1 cellular context compared by ENCODE assay signal in the genomic region with DNA sequence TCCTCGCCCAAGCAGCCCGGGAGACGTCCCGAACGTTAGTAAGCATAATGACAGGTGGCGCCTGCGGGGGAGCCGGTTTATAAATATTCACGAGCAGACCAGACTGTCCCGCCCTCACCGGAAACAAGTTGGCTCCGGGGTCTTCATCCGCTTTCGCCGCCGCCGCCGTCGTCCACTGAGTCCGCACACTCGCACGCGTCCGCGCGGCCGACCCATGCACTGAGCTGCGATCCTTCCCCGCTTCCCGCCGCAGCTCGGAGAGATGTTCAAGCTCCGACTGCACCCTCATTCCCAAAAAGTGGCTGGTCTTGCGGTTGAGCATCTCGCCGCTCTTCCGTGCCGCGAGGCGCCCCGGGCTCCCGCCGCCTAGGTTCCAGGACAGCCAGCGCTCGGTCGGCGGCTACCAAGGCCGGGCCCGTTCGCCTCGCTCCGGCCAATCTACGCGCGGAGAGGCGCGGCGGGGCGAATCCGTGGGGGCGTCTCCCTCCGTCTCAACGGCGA.
TF ChIP-seq lines count a peak whose summit lies in the region.

No MANE protein-coding gene starts in this region.

TF ChIP-seq in K562, 482 proteins besides CTCF, POLR2A, EP300 and RAD21 (continues in another document):
- TF ChIP-seq, protein P1, sequence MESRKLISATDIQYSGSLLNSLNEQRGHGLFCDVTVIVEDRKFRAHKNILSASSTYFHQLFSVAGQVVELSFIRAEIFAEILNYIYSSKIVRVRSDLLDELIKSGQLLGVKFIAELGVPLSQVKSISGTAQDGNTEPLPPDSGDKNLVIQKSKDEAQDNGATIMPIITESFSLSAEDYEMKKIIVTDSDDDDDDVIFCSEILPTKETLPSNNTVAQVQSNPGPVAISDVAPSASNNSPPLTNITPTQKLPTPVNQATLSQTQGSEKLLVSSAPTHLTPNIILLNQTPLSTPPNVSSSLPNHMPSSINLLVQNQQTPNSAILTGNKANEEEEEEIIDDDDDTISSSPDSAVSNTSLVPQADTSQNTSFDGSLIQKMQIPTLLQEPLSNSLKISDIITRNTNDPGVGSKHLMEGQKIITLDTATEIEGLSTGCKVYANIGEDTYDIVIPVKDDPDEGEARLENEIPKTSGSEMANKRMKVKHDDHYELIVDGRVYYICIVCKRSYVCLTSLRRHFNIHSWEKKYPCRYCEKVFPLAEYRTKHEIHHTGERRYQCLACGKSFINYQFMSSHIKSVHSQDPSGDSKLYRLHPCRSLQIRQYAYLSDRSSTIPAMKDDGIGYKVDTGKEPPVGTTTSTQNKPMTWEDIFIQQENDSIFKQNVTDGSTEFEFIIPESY (CRISPR knock-in tag; IDR thresholded peaks at IDR 0.05): peak; percentile 66
- no peak for TF ChIP-seq ZNF212 (CRISPR knock-in tag; IDR thresholded peaks at IDR 0.05)
- peak; percentile 55 for TF ChIP-seq TAF1 (IDR thresholded peaks at IDR 0.05; ENCODE audit: control insufficient read depth, extremely low read depth, insufficient read depth, low read length, severe bottlenecking)
- TF ChIP-seq, protein P2, sequence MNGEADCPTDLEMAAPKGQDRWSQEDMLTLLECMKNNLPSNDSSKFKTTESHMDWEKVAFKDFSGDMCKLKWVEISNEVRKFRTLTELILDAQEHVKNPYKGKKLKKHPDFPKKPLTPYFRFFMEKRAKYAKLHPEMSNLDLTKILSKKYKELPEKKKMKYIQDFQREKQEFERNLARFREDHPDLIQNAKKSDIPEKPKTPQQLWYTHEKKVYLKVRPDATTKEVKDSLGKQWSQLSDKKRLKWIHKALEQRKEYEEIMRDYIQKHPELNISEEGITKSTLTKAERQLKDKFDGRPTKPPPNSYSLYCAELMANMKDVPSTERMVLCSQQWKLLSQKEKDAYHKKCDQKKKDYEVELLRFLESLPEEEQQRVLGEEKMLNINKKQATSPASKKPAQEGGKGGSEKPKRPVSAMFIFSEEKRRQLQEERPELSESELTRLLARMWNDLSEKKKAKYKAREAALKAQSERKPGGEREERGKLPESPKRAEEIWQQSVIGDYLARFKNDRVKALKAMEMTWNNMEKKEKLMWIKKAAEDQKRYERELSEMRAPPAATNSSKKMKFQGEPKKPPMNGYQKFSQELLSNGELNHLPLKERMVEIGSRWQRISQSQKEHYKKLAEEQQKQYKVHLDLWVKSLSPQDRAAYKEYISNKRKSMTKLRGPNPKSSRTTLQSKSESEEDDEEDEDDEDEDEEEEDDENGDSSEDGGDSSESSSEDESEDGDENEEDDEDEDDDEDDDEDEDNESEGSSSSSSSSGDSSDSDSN (IDR thresholded peaks at IDR 0.05; ENCODE audit: borderline replicate concordance in 1 of 2, low read depth in 2 of 2, low read length in 2 of 2): peak in 1 of 2 experiments; percentile 61; a peak in 1 of 4 replicates
- peak; percentile 46 for TF ChIP-seq PHF20 (IDR thresholded peaks at IDR 0.05; ENCODE audit: partially characterized antibody)
- TF ChIP-seq, protein P3, sequence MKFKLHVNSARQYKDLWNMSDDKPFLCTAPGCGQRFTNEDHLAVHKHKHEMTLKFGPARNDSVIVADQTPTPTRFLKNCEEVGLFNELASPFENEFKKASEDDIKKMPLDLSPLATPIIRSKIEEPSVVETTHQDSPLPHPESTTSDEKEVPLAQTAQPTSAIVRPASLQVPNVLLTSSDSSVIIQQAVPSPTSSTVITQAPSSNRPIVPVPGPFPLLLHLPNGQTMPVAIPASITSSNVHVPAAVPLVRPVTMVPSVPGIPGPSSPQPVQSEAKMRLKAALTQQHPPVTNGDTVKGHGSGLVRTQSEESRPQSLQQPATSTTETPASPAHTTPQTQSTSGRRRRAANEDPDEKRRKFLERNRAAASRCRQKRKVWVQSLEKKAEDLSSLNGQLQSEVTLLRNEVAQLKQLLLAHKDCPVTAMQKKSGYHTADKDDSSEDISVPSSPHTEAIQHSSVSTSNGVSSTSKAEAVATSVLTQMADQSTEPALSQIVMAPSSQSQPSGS (CRISPR knock-in tag; IDR thresholded peaks at IDR 0.05): no peak
- 0 out of 2 replicates have a peak, but pooled peaks have one; percentile 21 for TF ChIP-seq KLF13 (tag; IDR thresholded peaks at IDR 0.05; ENCODE audit: borderline replicate concordance, low read depth)
- peak; percentile 41; the same call in 1 of the 2 replicates for TF ChIP-seq PHF21A (IDR thresholded peaks at IDR 0.05; ENCODE audit: borderline replicate concordance, low read depth)
- no peak for TF ChIP-seq TARDBP (IDR thresholded peaks at IDR 0.05)
- TF ChIP-seq, protein P4, sequence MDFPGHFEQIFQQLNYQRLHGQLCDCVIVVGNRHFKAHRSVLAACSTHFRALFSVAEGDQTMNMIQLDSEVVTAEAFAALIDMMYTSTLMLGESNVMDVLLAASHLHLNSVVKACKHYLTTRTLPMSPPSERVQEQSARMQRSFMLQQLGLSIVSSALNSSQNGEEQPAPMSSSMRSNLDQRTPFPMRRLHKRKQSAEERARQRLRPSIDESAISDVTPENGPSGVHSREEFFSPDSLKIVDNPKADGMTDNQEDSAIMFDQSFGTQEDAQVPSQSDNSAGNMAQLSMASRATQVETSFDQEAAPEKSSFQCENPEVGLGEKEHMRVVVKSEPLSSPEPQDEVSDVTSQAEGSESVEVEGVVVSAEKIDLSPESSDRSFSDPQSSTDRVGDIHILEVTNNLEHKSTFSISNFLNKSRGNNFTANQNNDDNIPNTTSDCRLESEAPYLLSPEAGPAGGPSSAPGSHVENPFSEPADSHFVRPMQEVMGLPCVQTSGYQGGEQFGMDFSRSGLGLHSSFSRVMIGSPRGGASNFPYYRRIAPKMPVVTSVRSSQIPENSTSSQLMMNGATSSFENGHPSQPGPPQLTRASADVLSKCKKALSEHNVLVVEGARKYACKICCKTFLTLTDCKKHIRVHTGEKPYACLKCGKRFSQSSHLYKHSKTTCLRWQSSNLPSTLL (IDR thresholded peaks at IDR 0.05): peak; percentile 74; the same call in 1 of the 2 replicates
- 0 out of 2 replicates have a peak, but pooled peaks have one; percentile 41 for TF ChIP-seq L3MBTL2 (IDR thresholded peaks at IDR 0.05)
- TF ChIP-seq, protein P5, sequence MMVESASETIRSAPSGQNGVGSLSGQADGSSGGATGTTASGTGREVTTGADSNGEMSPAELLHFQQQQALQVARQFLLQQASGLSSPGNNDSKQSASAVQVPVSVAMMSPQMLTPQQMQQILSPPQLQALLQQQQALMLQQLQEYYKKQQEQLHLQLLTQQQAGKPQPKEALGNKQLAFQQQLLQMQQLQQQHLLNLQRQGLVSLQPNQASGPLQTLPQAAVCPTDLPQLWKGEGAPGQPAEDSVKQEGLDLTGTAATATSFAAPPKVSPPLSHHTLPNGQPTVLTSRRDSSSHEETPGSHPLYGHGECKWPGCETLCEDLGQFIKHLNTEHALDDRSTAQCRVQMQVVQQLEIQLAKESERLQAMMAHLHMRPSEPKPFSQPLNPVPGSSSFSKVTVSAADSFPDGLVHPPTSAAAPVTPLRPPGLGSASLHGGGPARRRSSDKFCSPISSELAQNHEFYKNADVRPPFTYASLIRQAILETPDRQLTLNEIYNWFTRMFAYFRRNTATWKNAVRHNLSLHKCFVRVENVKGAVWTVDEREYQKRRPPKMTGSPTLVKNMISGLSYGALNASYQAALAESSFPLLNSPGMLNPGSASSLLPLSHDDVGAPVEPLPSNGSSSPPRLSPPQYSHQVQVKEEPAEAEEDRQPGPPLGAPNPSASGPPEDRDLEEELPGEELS (CRISPR knock-in tag; IDR thresholded peaks at IDR 0.05; ENCODE audit: borderline replicate concordance): 0 out of 2 replicates have a peak, but pooled peaks have one; percentile 52
- 0 out of 2 replicates have a peak, but pooled peaks have one; percentile 18 for TF ChIP-seq KDM2B (CRISPR knock-in tag; IDR thresholded peaks at IDR 0.05)
- peak; percentile 57 for TF ChIP-seq EGR1 (conservative IDR thresholded peaks at IDR 0.05)
- TF ChIP-seq, protein P6, sequence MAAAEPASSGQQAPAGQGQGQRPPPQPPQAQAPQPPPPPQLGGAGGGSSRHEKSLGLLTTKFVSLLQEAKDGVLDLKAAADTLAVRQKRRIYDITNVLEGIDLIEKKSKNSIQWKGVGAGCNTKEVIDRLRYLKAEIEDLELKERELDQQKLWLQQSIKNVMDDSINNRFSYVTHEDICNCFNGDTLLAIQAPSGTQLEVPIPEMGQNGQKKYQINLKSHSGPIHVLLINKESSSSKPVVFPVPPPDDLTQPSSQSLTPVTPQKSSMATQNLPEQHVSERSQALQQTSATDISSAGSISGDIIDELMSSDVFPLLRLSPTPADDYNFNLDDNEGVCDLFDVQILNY (CRISPR knock-in tag; IDR thresholded peaks at IDR 0.05): peak; percentile 47; the same call in 1 of the 2 replicates
- TF ChIP-seq, protein P7, sequence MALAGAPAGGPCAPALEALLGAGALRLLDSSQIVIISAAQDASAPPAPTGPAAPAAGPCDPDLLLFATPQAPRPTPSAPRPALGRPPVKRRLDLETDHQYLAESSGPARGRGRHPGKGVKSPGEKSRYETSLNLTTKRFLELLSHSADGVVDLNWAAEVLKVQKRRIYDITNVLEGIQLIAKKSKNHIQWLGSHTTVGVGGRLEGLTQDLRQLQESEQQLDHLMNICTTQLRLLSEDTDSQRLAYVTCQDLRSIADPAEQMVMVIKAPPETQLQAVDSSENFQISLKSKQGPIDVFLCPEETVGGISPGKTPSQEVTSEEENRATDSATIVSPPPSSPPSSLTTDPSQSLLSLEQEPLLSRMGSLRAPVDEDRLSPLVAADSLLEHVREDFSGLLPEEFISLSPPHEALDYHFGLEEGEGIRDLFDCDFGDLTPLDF (CRISPR knock-in tag; IDR thresholded peaks at IDR 0.05): 0 out of 2 replicates have a peak, but pooled peaks have one; percentile 0
- TF ChIP-seq ETV5 (CRISPR knock-in tag; IDR thresholded peaks at IDR 0.05; ENCODE audit: low read depth): peak; percentile 82
- peak; percentile 71; the same call in 1 of the 2 replicates for TF ChIP-seq ZNF232 (CRISPR knock-in tag; IDR thresholded peaks at IDR 0.05)
- TF ChIP-seq CXXC5 (CRISPR knock-in tag; IDR thresholded peaks at IDR 0.05): peak; percentile 52
- TF ChIP-seq, protein P8, sequence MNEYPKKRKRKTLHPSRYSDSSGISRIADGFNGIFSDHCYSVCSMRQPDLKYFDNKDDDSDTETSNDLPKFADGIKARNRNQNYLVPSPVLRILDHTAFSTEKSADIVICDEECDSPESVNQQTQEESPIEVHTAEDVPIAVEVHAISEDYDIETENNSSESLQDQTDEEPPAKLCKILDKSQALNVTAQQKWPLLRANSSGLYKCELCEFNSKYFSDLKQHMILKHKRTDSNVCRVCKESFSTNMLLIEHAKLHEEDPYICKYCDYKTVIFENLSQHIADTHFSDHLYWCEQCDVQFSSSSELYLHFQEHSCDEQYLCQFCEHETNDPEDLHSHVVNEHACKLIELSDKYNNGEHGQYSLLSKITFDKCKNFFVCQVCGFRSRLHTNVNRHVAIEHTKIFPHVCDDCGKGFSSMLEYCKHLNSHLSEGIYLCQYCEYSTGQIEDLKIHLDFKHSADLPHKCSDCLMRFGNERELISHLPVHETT (CRISPR knock-in tag; conservative IDR thresholded peaks at IDR 0.05 in 1 of 2, IDR thresholded peaks at IDR 0.05 in 1 of 2): 0 out of 4 replicates have a peak, but pooled peaks of 1 of the 2 experiments have one; percentile 54
- TF ChIP-seq SMAD1 (IDR thresholded peaks at IDR 0.05; ENCODE audit: low read depth, low read length, partially characterized antibody): no peak
- TF ChIP-seq ZNF197 (CRISPR knock-in tag; IDR thresholded peaks at IDR 0.05; ENCODE audit: low read depth): 0 out of 2 replicates have a peak, but pooled peaks have one; percentile 6
- TF ChIP-seq ZNF224 (CRISPR knock-in tag; IDR thresholded peaks at IDR 0.05): 0 out of 2 replicates have a peak, but pooled peaks have one; percentile 43
- TF ChIP-seq SIN3A (IDR thresholded peaks at IDR 0.05; ENCODE audit: borderline replicate concordance in 2 of 2, control insufficient read depth in 1 of 2, low read depth in 2 of 2, low read length in 2 of 2): peak in 1 of 2 experiments; percentile 12; a peak in 2 of 4 replicates
- TF ChIP-seq, protein P9, sequence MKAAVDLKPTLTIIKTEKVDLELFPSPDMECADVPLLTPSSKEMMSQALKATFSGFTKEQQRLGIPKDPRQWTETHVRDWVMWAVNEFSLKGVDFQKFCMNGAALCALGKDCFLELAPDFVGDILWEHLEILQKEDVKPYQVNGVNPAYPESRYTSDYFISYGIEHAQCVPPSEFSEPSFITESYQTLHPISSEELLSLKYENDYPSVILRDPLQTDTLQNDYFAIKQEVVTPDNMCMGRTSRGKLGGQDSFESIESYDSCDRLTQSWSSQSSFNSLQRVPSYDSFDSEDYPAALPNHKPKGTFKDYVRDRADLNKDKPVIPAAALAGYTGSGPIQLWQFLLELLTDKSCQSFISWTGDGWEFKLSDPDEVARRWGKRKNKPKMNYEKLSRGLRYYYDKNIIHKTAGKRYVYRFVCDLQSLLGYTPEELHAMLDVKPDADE (conservative IDR thresholded peaks at IDR 0.05; ENCODE audit: control insufficient read depth, low read depth, low read length): peak; percentile 41; the same call in 1 of the 2 replicates
- TF ChIP-seq HMGN3 (IDR thresholded peaks at IDR 0.05; ENCODE audit: borderline replicate concordance, extremely low read depth, insufficient read length, low read depth, low read length): peak; percentile 82
- TF ChIP-seq KAT8 (IDR thresholded peaks at IDR 0.05; ENCODE audit: low read depth): no peak
- TF ChIP-seq, protein P10, sequence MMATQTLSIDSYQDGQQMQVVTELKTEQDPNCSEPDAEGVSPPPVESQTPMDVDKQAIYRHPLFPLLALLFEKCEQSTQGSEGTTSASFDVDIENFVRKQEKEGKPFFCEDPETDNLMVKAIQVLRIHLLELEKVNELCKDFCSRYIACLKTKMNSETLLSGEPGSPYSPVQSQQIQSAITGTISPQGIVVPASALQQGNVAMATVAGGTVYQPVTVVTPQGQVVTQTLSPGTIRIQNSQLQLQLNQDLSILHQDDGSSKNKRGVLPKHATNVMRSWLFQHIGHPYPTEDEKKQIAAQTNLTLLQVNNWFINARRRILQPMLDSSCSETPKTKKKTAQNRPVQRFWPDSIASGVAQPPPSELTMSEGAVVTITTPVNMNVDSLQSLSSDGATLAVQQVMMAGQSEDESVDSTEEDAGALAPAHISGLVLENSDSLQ (IDR thresholded peaks at IDR 0.05): no peak
- peak; percentile 29; the same call in 1 of the 2 replicates for TF ChIP-seq DPF2 (IDR thresholded peaks at IDR 0.05)
- TF ChIP-seq, protein P11, sequence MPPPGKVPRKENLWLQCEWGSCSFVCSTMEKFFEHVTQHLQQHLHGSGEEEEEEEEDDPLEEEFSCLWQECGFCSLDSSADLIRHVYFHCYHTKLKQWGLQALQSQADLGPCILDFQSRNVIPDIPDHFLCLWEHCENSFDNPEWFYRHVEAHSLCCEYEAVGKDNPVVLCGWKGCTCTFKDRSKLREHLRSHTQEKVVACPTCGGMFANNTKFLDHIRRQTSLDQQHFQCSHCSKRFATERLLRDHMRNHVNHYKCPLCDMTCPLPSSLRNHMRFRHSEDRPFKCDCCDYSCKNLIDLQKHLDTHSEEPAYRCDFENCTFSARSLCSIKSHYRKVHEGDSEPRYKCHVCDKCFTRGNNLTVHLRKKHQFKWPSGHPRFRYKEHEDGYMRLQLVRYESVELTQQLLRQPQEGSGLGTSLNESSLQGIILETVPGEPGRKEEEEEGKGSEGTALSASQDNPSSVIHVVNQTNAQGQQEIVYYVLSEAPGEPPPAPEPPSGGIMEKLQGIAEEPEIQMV (tag; conservative IDR thresholded peaks at IDR 0.05; ENCODE audit: low read depth): peak; percentile 77
